Comparison of ENCODE assay signal across 8 cellular contexts in the genomic region with DNA sequence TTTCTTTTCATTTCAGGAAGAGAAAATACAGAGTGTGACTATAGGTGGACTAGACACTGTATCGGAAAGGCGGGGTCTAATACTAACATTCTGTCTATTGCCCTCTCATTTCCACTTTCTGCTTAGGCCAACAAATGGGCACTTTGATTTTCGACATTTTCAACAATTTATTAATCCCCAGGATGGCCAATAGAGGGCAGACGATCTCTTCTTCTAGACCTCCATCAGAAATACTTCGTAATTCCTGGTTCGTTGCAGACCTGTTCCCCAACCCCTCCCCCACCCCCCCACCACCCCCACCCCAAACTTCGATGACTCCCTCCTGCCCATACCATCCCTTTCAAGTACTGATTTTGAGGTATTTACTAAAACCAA. TPM values are rescaled to one million over a fixed set of nuclear protein-coding genes. Genes with fewer than 3 reads are reported as not detected.
DNase-seq lines count a peak whose midpoint lies in the region; ATAC-seq and TF ChIP-seq lines count a peak whose summit lies in the region.

No MANE protein-coding gene starts in this region.

- H3K9me3 Mint-ChIP-seq in activated CD4-positive, alpha-beta T cell treated with anti-CD3 and anti-CD28 coated beads for 36 hours (ENCODE audit: low read depth), result no peaks in the 10 kb centered on the region
- no peaks in the 10 kb centered on the region for H3K9me3 Mint-ChIP-seq in activated CD8-positive, alpha-beta T cell treated with anti-CD3 and anti-CD28 coated beads, Interleukin-2, amount 10 ng/mL, durations not matched to agents 7 days and 5 days (ENCODE audit: insufficient read depth)

- POLR2A ChIA-PET in activated CD4-positive, alpha-beta T cell treated with anti-CD3 and anti-CD28 coated beads for 36 hours (lab: Charles Lee), result no interaction called here
- POLR2A ChIA-PET in activated CD8-positive, alpha-beta T cell treated with anti-CD3 and anti-CD28 coated beads, Interleukin-2, amount 10 ng/mL, durations not matched to agents 7 days and 5 days (lab: Charles Lee), result interaction anchor here (0.5 kb wide), 1 partner anchor 105 kb away, joined by 3 read pairs; no protein-coding TSS in a partner anchor

- H3K4me3 Mint-ChIP-seq in activated CD4-positive, alpha-beta T cell treated with anti-CD3 and anti-CD28 coated beads for 36 hours, result no peak overlapping the region
- H3K4me3 Mint-ChIP-seq in activated CD8-positive, alpha-beta T cell treated with anti-CD3 and anti-CD28 coated beads, Interleukin-2, amount 10 ng/mL, durations not matched to agents 7 days and 5 days, result no peak overlapping the region

- no peaks in the 10 kb centered on the region for H3K27me3 ChIP-seq in kidney epithelial cell (ENCODE audit: control insufficient read depth, insufficient read depth, low read length)

- peak; percentile 46 for TF ChIP-seq CTCF in kidney epithelial cell (IDR thresholded peaks at IDR 0.05; ENCODE audit: insufficient read depth, low read length, poor library complexity, severe bottlenecking)

- no peak overlapping the region for H3K27ac Mint-ChIP-seq in activated CD4-positive, alpha-beta T cell treated with anti-CD3 and anti-CD28 coated beads for 36 hours
- H3K27ac Mint-ChIP-seq in activated CD8-positive, alpha-beta T cell treated with anti-CD3 and anti-CD28 coated beads, Interleukin-2, amount 10 ng/mL, durations not matched to agents 7 days and 5 days, result no peak overlapping the region

- no peak for ATAC-seq in activated CD4-positive, alpha-beta T cell treated with anti-CD3 and anti-CD28 coated beads for 36 hours
- ATAC-seq in activated CD8-positive, alpha-beta T cell treated with anti-CD3 and anti-CD28 coated beads, Interleukin-2, amount 10 ng/mL, durations not matched to agents 7 days and 5 days, result no peak
- ATAC-seq in HG03378 (IDR thresholded peaks at IDR 0.05; ENCODE audit: unreplicated experiment) (no peak), HG03175 (IDR thresholded peaks at IDR 0.05; ENCODE audit: unreplicated experiment) (no peak)

- no peaks in the 10 kb centered on the region for H3K36me3 Mint-ChIP-seq in activated CD4-positive, alpha-beta T cell treated with anti-CD3 and anti-CD28 coated beads for 36 hours (ENCODE audit: low read depth)
- H3K36me3 Mint-ChIP-seq in activated CD8-positive, alpha-beta T cell treated with anti-CD3 and anti-CD28 coated beads, Interleukin-2, amount 10 ng/mL, durations not matched to agents 7 days and 5 days (ENCODE audit: low read depth), result no peaks in the 10 kb centered on the region

- H3K4me3 ChIP-seq in kidney epithelial cell (ENCODE audit: low read depth, low read length), result no peak overlapping the region

- DNase-seq in activated CD4-positive, alpha-beta T cell treated with anti-CD3 and anti-CD28 coated beads for 4 hours, result peak; percentile 12 to 31
- DNase-seq in activated CD4-positive, alpha-beta T cell treated with anti-CD3 and anti-CD28 coated beads for 36 hours, result no peak
- peak; percentile 45 for DNase-seq in NCI-H1694 (lab: John Stamatoyannopoulos, UW)
- DNase-seq in activated CD8-positive, alpha-beta T cell treated with anti-CD3 and anti-CD28 coated beads, Interleukin-2, amount 10 ng/mL, durations not matched to agents 7 days and 5 days, result peak; percentile 33
- DNase-seq in kidney epithelial cell (ENCODE audit: low read depth), result no peak
- DNase-seq in cortex of kidney (lab: John Stamatoyannopoulos, UW), result no peak

- H3K27me3 Mint-ChIP-seq in activated CD4-positive, alpha-beta T cell treated with anti-CD3 and anti-CD28 coated beads for 36 hours, result peaks cover 23% of the 10 kb centered on the region
- H3K27me3 Mint-ChIP-seq in activated CD8-positive, alpha-beta T cell treated with anti-CD3 and anti-CD28 coated beads, Interleukin-2, amount 10 ng/mL, durations not matched to agents 7 days and 5 days (ENCODE audit: low read depth), result peaks cover 30% of the 10 kb centered on the region

- CTCF ChIA-PET in activated CD4-positive, alpha-beta T cell treated with anti-CD3 and anti-CD28 coated beads for 36 hours (lab: Charles Lee), result interaction anchor here (0.7 to 1.7 kb wide), 16 partner anchors 8 to 475 kb away, joined by 3 to 15 read pairs (median 3); no protein-coding TSS in a partner anchor
- CTCF ChIA-PET in activated CD8-positive, alpha-beta T cell treated with anti-CD3 and anti-CD28 coated beads, Interleukin-2, amount 10 ng/mL, durations not matched to agents 7 days and 5 days (lab: Charles Lee), result interaction anchor here (0.8 to 1.7 kb wide), 11 partner anchors 18 to 434 kb away, joined by 3 to 21 read pairs (median 5); no protein-coding TSS in a partner anchor

- peaks cover 4% of the 10 kb centered on the region for H3K4me1 Mint-ChIP-seq in activated CD4-positive, alpha-beta T cell treated with anti-CD3 and anti-CD28 coated beads for 36 hours
- peaks cover 11% of the 10 kb centered on the region for H3K4me1 Mint-ChIP-seq in activated CD8-positive, alpha-beta T cell treated with anti-CD3 and anti-CD28 coated beads, Interleukin-2, amount 10 ng/mL, durations not matched to agents 7 days and 5 days (ENCODE audit: low read depth)

- no peaks in the 10 kb centered on the region for H3K36me3 ChIP-seq in kidney epithelial cell (ENCODE audit: control insufficient read depth, insufficient read depth, low read length)

- intact Hi-C loops in activated CD4-positive, alpha-beta T cell treated with anti-CD3 and anti-CD28 coated beads for 36 hours (cut with DNase I, micrococcal nuclease), result loop anchor here (1.0 to 10.0 kb wide), 9 partner anchors 107 to 435 kb away; no protein-coding TSS in a partner anchor

RNA-seq across cellular contexts. Expression of gene CRIM1, which starts 3.6 kb away (rescaled TPM):
- 1 to 10 TPM; 3.9 to 5.2 TPM for total RNA-seq in activated CD4-positive, alpha-beta T cell treated with anti-CD3 and anti-CD28 coated beads for 36 hours
- 1 to 10 TPM; 3.7 to 4.4 TPM for total RNA-seq in activated CD8-positive, alpha-beta T cell treated with anti-CD3 and anti-CD28 coated beads, Interleukin-2, amount 10 ng/mL, durations not matched to agents 7 days and 5 days
- total RNA-seq in kidney epithelial cell, result 103 and 145 TPM in 2 replicates

Comparison
In these comparisons a context has a peak if more than half of its experiments do, and no peak if none do; other contexts are left out.
1. DNase-seq: peak in activated CD4-positive, alpha-beta T cell treated with anti-CD3 and anti-CD28 coated beads for 4 hours (2 of 2), NCI-H1694 (single experiment) and activated CD8-positive, alpha-beta T cell treated with anti-CD3 and anti-CD28 coated beads, Interleukin-2, amount 10 ng/mL, durations not matched to agents 7 days and 5 days (single experiment); none in activated CD4-positive, alpha-beta T cell treated with anti-CD3 and anti-CD28 coated beads for 36 hours (single experiment), kidney epithelial cell (single experiment) and cortex of kidney (single experiment).
2. RNA of gene CRIM1, which starts 3.6 kb away (total RNA-seq): 103 to 145 TPM in kidney epithelial cell; 3.9 to 5.2 TPM in activated CD4-positive, alpha-beta T cell treated with anti-CD3 and anti-CD28 coated beads for 36 hours and 3.7 to 4.4 TPM in activated CD8-positive, alpha-beta T cell treated with anti-CD3 and anti-CD28 coated beads, Interleukin-2, amount 10 ng/mL, durations not matched to agents 7 days and 5 days; every median in the first group is over 10 times any median in the second.